In the genomic region with DNA sequence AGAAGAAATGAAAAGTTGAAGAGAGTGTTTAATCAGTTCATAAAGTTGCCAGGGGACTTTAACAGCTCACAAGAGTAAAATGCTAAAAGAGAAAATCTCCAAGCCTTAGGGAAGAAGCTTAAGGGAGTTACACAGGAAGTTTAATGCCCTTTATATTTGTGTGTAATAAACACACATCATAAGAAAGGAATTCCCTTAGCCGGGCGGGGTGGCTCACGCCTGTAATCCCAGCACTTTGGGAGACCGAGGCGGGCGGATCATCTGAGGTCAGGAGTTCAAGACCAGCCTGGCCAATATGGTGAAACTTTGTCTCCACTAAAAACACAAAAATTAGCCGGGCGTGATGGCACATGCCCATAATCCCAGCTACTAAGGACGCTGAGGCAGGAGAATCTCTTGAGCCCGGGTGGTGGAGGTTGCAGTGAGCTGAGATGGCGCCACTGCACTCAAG, we compare ENCODE assay signal across 8 cellular contexts.
DNase-seq lines count a peak whose midpoint lies in the region; ATAC-seq, FAIRE-seq and TF ChIP-seq lines count a peak whose summit lies in the region.
"Not testable (repeated sequence)": the region's sequence is repeated elsewhere in the genome, so short reads cannot be mapped to it uniquely, and the experiment has no call there.

No MANE protein-coding gene starts in this region.

- peaks cover 12% of the 10 kb centered on the region for H3K9me3 Mint-ChIP-seq in activated naive CD8-positive, alpha-beta T cell treated with anti-CD3 and anti-CD28 coated beads, Interleukin-2, amount 10 ng/mL, durations not matched to agents 7 days and 5 days
- H3K9me3 Mint-ChIP-seq in neural progenitor cell, result not testable (repeated sequence)

- H3K36me3 Mint-ChIP-seq in activated naive CD8-positive, alpha-beta T cell treated with anti-CD3 and anti-CD28 coated beads, Interleukin-2, amount 10 ng/mL, durations not matched to agents 7 days and 5 days, result peaks cover 19% of the 10 kb centered on the region
- H3K36me3 Mint-ChIP-seq in neural progenitor cell, result not testable (repeated sequence)

- H3K27me3 ChIP-seq in endothelial cell of umbilical vein (ENCODE audit: control insufficient read depth in 2 of 2, insufficient read depth in 2 of 2, low read length in 2 of 2); neural progenitor cell; transverse colon: not testable (repeated sequence)

- dilution Hi-C loops in endothelial cell of umbilical vein (cut with MboI; ENCODE audit: extremely low pct_ligation_motif_present, low sequenced_read_pairs), result not testable (repeated sequence)

- H3K9me1 ChIP-seq in endothelial cell of umbilical vein (replicated peaks; ENCODE audit: control insufficient read depth, extremely low read depth, insufficient read depth, low read length), result not testable (repeated sequence)

- peak; percentile 24 for FAIRE-seq in endothelial cell of umbilical vein (lab: Jason Lieb, UNC)

- H3K27ac Mint-ChIP-seq in activated naive CD8-positive, alpha-beta T cell treated with anti-CD3 and anti-CD28 coated beads, Interleukin-2, amount 10 ng/mL, durations not matched to agents 7 days and 5 days, result peak overlapping the region; percentile 13
- peak overlapping the region; percentile 9 for H3K27ac Mint-ChIP-seq in neural progenitor cell

- not testable (repeated sequence) for TF ChIP-seq POLR2A in endothelial cell of umbilical vein (IDR thresholded peaks at IDR 0.05; ENCODE audit: low read depth, low read length); transverse colon (IDR thresholded peaks at IDR 0.05)

- CTCF ChIA-PET in endothelial cell of umbilical vein (lab: Charles Lee), result interaction anchor here (0.9 to 1.6 kb wide), 5 partner anchors 16 to 457 kb away, joined by 3 to 8 read pairs (median 3); no protein-coding TSS in a partner anchor

- not testable (repeated sequence) for TF ChIP-seq CTCF in endothelial cell of umbilical vein (IDR thresholded peaks at IDR 0.05; ENCODE audit: extremely low read depth in 1 of 2, insufficient read depth in 1 of 2, low read depth in 1 of 2, low read length in 2 of 2); neural progenitor cell (IDR thresholded peaks at IDR 0.05); transverse colon (IDR thresholded peaks at IDR 0.05)

- H3K4me3 ChIP-seq in endothelial cell of umbilical vein (replicated peaks in 1 of 3; ENCODE audit: insufficient read depth in 1 of 3, low read depth in 1 of 3, low read length in 3 of 3); neural progenitor cell; transverse colon: not testable (repeated sequence)

- not testable (repeated sequence) for H3K4me1 ChIP-seq in endothelial cell of umbilical vein (ENCODE audit: control insufficient read depth, extremely low read depth, insufficient read depth, low read length); neural progenitor cell
- peaks cover 0 to 13% (median 5%) of the 10 kb centered on the region in 4 donors for H3K4me1 ChIP-seq in transverse colon

- not testable (repeated sequence) for H3K27me3 Mint-ChIP-seq in activated naive CD8-positive, alpha-beta T cell treated with anti-CD3 and anti-CD28 coated beads, Interleukin-2, amount 10 ng/mL, durations not matched to agents 7 days and 5 days; neural progenitor cell (ENCODE audit: insufficient read depth, low read depth)

- H4K20me1 ChIP-seq in endothelial cell of umbilical vein (replicated peaks; ENCODE audit: control insufficient read depth, extremely low read depth, insufficient read depth, low read length); neural progenitor cell (ENCODE audit: low read depth): not testable (repeated sequence)

- not testable (repeated sequence) for TF ChIP-seq EP300 in transverse colon (IDR thresholded peaks at IDR 0.05; ENCODE audit: low read depth)

- not testable (repeated sequence) for H2AFZ ChIP-seq in endothelial cell of umbilical vein (ENCODE audit: low read depth, low read length); neural progenitor cell (replicated peaks)

- H3K27ac ChIP-seq in endothelial cell of umbilical vein (ENCODE audit: insufficient read depth, low read depth, low read length); neural progenitor cell: not testable (repeated sequence)
- H3K27ac ChIP-seq in transverse colon, result peak overlapping the region in 3 of 4 donors; percentile 27 to 63 (median 34)

- not testable (repeated sequence) for H3K79me2 ChIP-seq in endothelial cell of umbilical vein (ENCODE audit: control insufficient read depth, insufficient read depth, low read length); neural progenitor cell (ENCODE audit: low read depth)

- not testable (repeated sequence) for BruUV-seq in endothelial cell of umbilical vein (replicated peaks; lab: Mats Ljungman, UMichigan)

- not testable (repeated sequence) for H3K36me3 ChIP-seq in endothelial cell of umbilical vein (ENCODE audit: control insufficient read depth in 2 of 2, extremely low read depth in 1 of 2, insufficient read depth in 2 of 2, low read length in 2 of 2); neural progenitor cell; transverse colon

- peak; percentile 23 for DNase-seq in Caki2 (ENCODE audit: low read depth)
- DNase-seq in HPDE6-E6E7 (ENCODE audit: extremely low spot score), result peak; percentile 74
- peak; percentile 87 for DNase-seq in RPMI7951 (ENCODE audit: low read depth)
- DNase-seq in activated naive CD8-positive, alpha-beta T cell treated with anti-CD3 and anti-CD28 coated beads, Interleukin-2, amount 10 ng/mL, durations not matched to agents 7 days and 5 days; endothelial cell of umbilical vein (ENCODE audit: low read depth, low spot score); neural progenitor cell (ENCODE audit: low spot score): not testable (repeated sequence)
- peak; percentile 68 for DNase-seq in foreskin melanocyte
- DNase-seq in transverse colon, result peak; percentile 64

- not testable (repeated sequence) for H3K4me3 Mint-ChIP-seq in activated naive CD8-positive, alpha-beta T cell treated with anti-CD3 and anti-CD28 coated beads, Interleukin-2, amount 10 ng/mL, durations not matched to agents 7 days and 5 days; neural progenitor cell

- in situ Hi-C loops in Caki2 (cut with HindIII; ENCODE audit: low pct_unique_long_range_greater_than_20kb, low sequenced_read_pairs), result not testable (repeated sequence)
- in situ Hi-C loops in transverse colon (cut with MboI; ENCODE audit: low pct_ligation_motif_present in 1 of 4, low pct_unique_long_range_greater_than_20kb in 1 of 4, low sequenced_read_pairs in 3 of 4), result loop anchor here (10.0 to 25.0 kb wide), 3 partner anchors 405 to 612 kb away; a partner anchor contains a TSS

- ATAC-seq in activated naive CD8-positive, alpha-beta T cell treated with anti-CD3 and anti-CD28 coated beads, Interleukin-2, amount 10 ng/mL, durations not matched to agents 7 days and 5 days (ENCODE audit: low read depth), result not testable (repeated sequence)

- not testable (repeated sequence) for H3F3A ChIP-seq in neural progenitor cell (ENCODE audit: low read depth)

- not testable (repeated sequence) for H3K9me3 ChIP-seq in endothelial cell of umbilical vein (replicated peaks; ENCODE audit: control insufficient read depth, insufficient read depth, low read length); neural progenitor cell (ENCODE audit: low read depth); transverse colon

- 55 to 83% methylated on average over 3 to 11 of the region's 11 CpGs for WGBS in transverse colon (ENCODE audit: low coverage in 1 of 2), 2 donors

- H3K4me2 ChIP-seq in endothelial cell of umbilical vein (ENCODE audit: insufficient read depth, low read length); neural progenitor cell: not testable (repeated sequence)

- not testable (repeated sequence) for H3K9ac ChIP-seq in endothelial cell of umbilical vein (replicated peaks; ENCODE audit: extremely low read depth, insufficient read depth, low read length); neural progenitor cell

- intact Hi-C loops in endothelial cell of umbilical vein (cut with micrococcal nuclease), result loop anchor here (10.0 kb wide), 1 partner anchor 822 kb away; no protein-coding TSS in a partner anchor
- intact Hi-C loops in transverse colon (cut with DNase I; ENCODE audit: low total_unique reads), result not testable (repeated sequence)

- POLR2A ChIA-PET in activated naive CD8-positive, alpha-beta T cell treated with anti-CD3 and anti-CD28 coated beads, Interleukin-2, amount 10 ng/mL, durations not matched to agents 7 days and 5 days (lab: Charles Lee), result interaction anchor here (0.7 to 1.3 kb wide), 2 partner anchors 32 to 42 kb away, joined by 3 read pairs; no protein-coding TSS in a partner anchor
- POLR2A ChIA-PET in endothelial cell of umbilical vein (lab: Charles Lee), result not testable (repeated sequence)

- peaks cover 40% of the 10 kb centered on the region for H3K4me1 Mint-ChIP-seq in activated naive CD8-positive, alpha-beta T cell treated with anti-CD3 and anti-CD28 coated beads, Interleukin-2, amount 10 ng/mL, durations not matched to agents 7 days and 5 days
- not testable (repeated sequence) for H3K4me1 Mint-ChIP-seq in neural progenitor cell
